In genomic region chr3:100852882-100853281, GRCh38 we compare ENCODE assay signal across 1 cellular context.
TF ChIP-seq lines count a peak whose summit lies in the region.

No MANE protein-coding gene starts in this region.

TF ChIP-seq in K562, 482 proteins besides CTCF, POLR2A, EP300 and RAD21 (continued from another document):
- TF ChIP-seq TFE3 (CRISPR knock-in tag; IDR thresholded peaks at IDR 0.05) (peak; percentile 39; the same call in 1 of the 2 replicates), PBX2 (CRISPR knock-in tag; IDR thresholded peaks at IDR 0.05; ENCODE audit: low read depth) (no peak), PBX2 (tag; conservative IDR thresholded peaks at IDR 0.05; ENCODE audit: low read depth) (0 out of 2 replicates have a peak, but pooled peaks have one; percentile 33)
